19 cellular contexts compared by ENCODE assay signal in the genomic region with DNA sequence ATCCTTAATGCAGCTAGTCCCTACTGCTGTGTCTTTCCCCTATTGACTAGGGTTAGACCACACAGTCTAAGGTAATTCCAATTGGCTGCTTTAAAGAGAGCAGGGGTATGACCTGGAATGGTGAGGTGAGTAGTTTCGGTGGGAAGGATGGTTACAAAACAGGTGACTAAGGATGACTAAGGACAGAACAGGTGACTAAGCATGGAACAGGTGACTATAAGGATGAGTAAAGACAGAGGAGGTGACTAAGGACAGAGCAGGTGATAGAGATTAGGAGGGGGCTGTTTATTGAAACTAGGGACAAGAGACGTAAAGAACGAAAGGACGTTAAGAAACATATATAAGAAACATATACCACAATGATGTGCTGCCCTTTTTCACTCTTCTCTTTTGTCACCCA.
DNase-seq lines count a peak whose midpoint lies in the region; ATAC-seq and TF ChIP-seq lines count a peak whose summit lies in the region.
"Had no signal": no experiment of that assay in that cellular context is flagged by ENCODE, and none has a peak within 500 bp of the region (broad histone marks: within the 10 kb centered on the region; RNA-seq: fewer than 3 reads in every experiment).

No MANE protein-coding gene starts in this region.

- no peak for TF ChIP-seq EP300 in tibial nerve (IDR thresholded peaks at IDR 0.05)

- intact Hi-C loops in activated CD8-positive, alpha-beta T cell treated with anti-CD3 and anti-CD28 coated beads for 36 hours (cut with micrococcal nuclease), result no loop called here
- intact Hi-C loops in dendritic cell treated with granulocyte-macrophage colony-stimulating factor and Interleukin-4, amounts not matched to agents 40 ng/mL and 50 ng/mL, for 4 days (cut with micrococcal nuclease), result loop anchor here (2.0 to 5.0 kb wide), 3 partner anchors 257 to 639 kb away; no protein-coding TSS in a partner anchor

- H3K9me3 Mint-ChIP-seq in activated CD8-positive, alpha-beta T cell treated with anti-CD3 and anti-CD28 coated beads for 36 hours, result no peaks in the 10 kb centered on the region
- no peaks in the 10 kb centered on the region for H3K9me3 Mint-ChIP-seq in activated CD8-positive, alpha-beta T cell treated with anti-CD3 and anti-CD28 coated beads, Interleukin-2, amount 10 ng/mL, durations not matched to agents 7 days and 5 days (ENCODE audit: insufficient read depth)
- no peaks in the 10 kb centered on the region for H3K9me3 Mint-ChIP-seq in dendritic cell treated with granulocyte-macrophage colony-stimulating factor and Interleukin-4, amounts not matched to agents 40 ng/mL and 50 ng/mL, for 4 days
- H3K9me3 Mint-ChIP-seq in stimulated activated effector memory CD8-positive, alpha-beta T cell treated with anti-CD3 and anti-CD28 coated beads, Interleukin-12 subunit alpha, Interleukin-12 subunit beta, amount 100 ng/mL, for 72 hours, result no peaks in the 10 kb centered on the region
- H3K9me3 Mint-ChIP-seq: CD4-positive, CD25-positive, alpha-beta regulatory T cell; naive B cell had no signal

- H3K36me3 ChIP-seq in HAP-1 (replicated peaks), result no peaks in the 10 kb centered on the region
- H3K36me3 ChIP-seq in tibial nerve, result no peaks in the 10 kb centered on the region
- H3K36me3 ChIP-seq: gastroesophageal sphincter, SJCRH30, spleen, stomach, vagina had no signal

- peak; percentile 40 for ATAC-seq in activated CD8-positive, alpha-beta T cell treated with anti-CD3 and anti-CD28 coated beads for 36 hours
- ATAC-seq in activated CD8-positive, alpha-beta T cell treated with anti-CD3 and anti-CD28 coated beads, Interleukin-2, amount 10 ng/mL, durations not matched to agents 7 days and 5 days, result no peak
- ATAC-seq in stimulated activated effector memory CD8-positive, alpha-beta T cell treated with anti-CD3 and anti-CD28 coated beads, Interleukin-12 subunit alpha, Interleukin-12 subunit beta, amount 100 ng/mL, for 72 hours, result peak; percentile 84
- no peak for ATAC-seq in HG02642 (IDR thresholded peaks at IDR 0.05; ENCODE audit: poor library complexity, unreplicated experiment)

- H3K27ac ChIP-seq in tibial nerve, result no peak overlapping the region
- H3K27ac ChIP-seq: gastroesophageal sphincter, SJCRH30, vagina had no signal

- in situ Hi-C loops in HAP-1 (cut with MboI; ENCODE audit: low sequenced_read_pairs), result loop anchor here (5.0 to 25.0 kb wide), 4 partner anchors 229 to 654 kb away; partner anchors contain the start of gene THSD7A

- DNase-seq in activated CD8-positive, alpha-beta T cell treated with anti-CD3 and anti-CD28 coated beads for 36 hours, result no peak
- DNase-seq in activated CD8-positive, alpha-beta T cell treated with anti-CD3 and anti-CD28 coated beads, Interleukin-2, amount 10 ng/mL, durations not matched to agents 7 days and 5 days, result no peak
- DNase-seq in M059J (ENCODE audit: low read depth) (peak; percentile 50), HAP-1 (ENCODE audit: low spot score in 2 of 2) (no peak), tibial nerve (ENCODE audit: low spot score in 2 of 2) (no peak)
- DNase-seq in stimulated activated effector memory CD8-positive, alpha-beta T cell treated with anti-CD3 and anti-CD28 coated beads, Interleukin-12 subunit alpha, Interleukin-12 subunit beta, amount 100 ng/mL, for 72 hours (ENCODE audit: low spot score in 2 of 2), result no peak
- DNase-seq: ACHN; activated CD4-positive, alpha-beta T cell treated with anti-CD3 and anti-CD28 coated beads for 48 hours; amniotic stem cell; CD4-positive, CD25-positive, alpha-beta regulatory T cell; naive B cell; NCI-H2227 treated with DMSO at 0.1 percent for 48 hours; SJCRH30; spleen; stomach had no signal

- no peaks in the 10 kb centered on the region for H3K27me3 Mint-ChIP-seq in activated CD8-positive, alpha-beta T cell treated with anti-CD3 and anti-CD28 coated beads for 36 hours
- peaks cover 7% of the 10 kb centered on the region for H3K27me3 Mint-ChIP-seq in activated CD8-positive, alpha-beta T cell treated with anti-CD3 and anti-CD28 coated beads, Interleukin-2, amount 10 ng/mL, durations not matched to agents 7 days and 5 days (ENCODE audit: low read depth)
- H3K27me3 Mint-ChIP-seq in dendritic cell treated with granulocyte-macrophage colony-stimulating factor and Interleukin-4, amounts not matched to agents 40 ng/mL and 50 ng/mL, for 4 days, result no peaks in the 10 kb centered on the region
- H3K27me3 Mint-ChIP-seq: CD4-positive, CD25-positive, alpha-beta regulatory T cell; naive B cell had no signal

- POLR2A ChIA-PET in activated CD8-positive, alpha-beta T cell treated with anti-CD3 and anti-CD28 coated beads for 36 hours (lab: Charles Lee), result no interaction called here
- POLR2A ChIA-PET in activated CD8-positive, alpha-beta T cell treated with anti-CD3 and anti-CD28 coated beads, Interleukin-2, amount 10 ng/mL, durations not matched to agents 7 days and 5 days (lab: Charles Lee), result no interaction called here

- H3K4me1 ChIP-seq in HAP-1 (0 out of 2 replicates have a peak, but pooled peaks cover 5% of the 10 kb centered on the region), tibial nerve (no peaks in the 10 kb centered on the region)
- H3K4me1 ChIP-seq: gastroesophageal sphincter, SJCRH30, spleen, stomach, vagina had no signal

- H3K9me3 ChIP-seq in HAP-1 (no peaks in the 10 kb centered on the region), tibial nerve (no peaks in the 10 kb centered on the region)
- H3K9me3 ChIP-seq: gastroesophageal sphincter, SJCRH30, spleen, stomach, vagina had no signal

- H3K27me3 ChIP-seq in HAP-1 (ENCODE audit: low read depth), result no peaks in the 10 kb centered on the region
- H3K27me3 ChIP-seq in tibial nerve, result no peaks in the 10 kb centered on the region
- H3K27me3 ChIP-seq: gastroesophageal sphincter, SJCRH30, spleen, stomach, vagina had no signal

- 94 to 97% methylated on average over 4 of the region's 4 CpGs for WGBS in tibial nerve, 2 donors

- no peak for TF ChIP-seq CTCF in activated CD8-positive, alpha-beta T cell treated with anti-CD3 and anti-CD28 coated beads for 36 hours (IDR thresholded peaks at IDR 0.05)
- TF ChIP-seq CTCF in tibial nerve (IDR thresholded peaks at IDR 0.05), result no peak

- H3K27ac Mint-ChIP-seq in activated CD8-positive, alpha-beta T cell treated with anti-CD3 and anti-CD28 coated beads for 36 hours, result no peak overlapping the region
- H3K27ac Mint-ChIP-seq in activated CD8-positive, alpha-beta T cell treated with anti-CD3 and anti-CD28 coated beads, Interleukin-2, amount 10 ng/mL, durations not matched to agents 7 days and 5 days, result no peak overlapping the region
- H3K27ac Mint-ChIP-seq in dendritic cell treated with granulocyte-macrophage colony-stimulating factor and Interleukin-4, amounts not matched to agents 40 ng/mL and 50 ng/mL, for 4 days, result peak overlapping the region; percentile 51
- H3K27ac Mint-ChIP-seq in stimulated activated effector memory CD8-positive, alpha-beta T cell treated with anti-CD3 and anti-CD28 coated beads, Interleukin-12 subunit alpha, Interleukin-12 subunit beta, amount 100 ng/mL, for 72 hours, result peak overlapping the region; percentile 83
- H3K27ac Mint-ChIP-seq: CD4-positive, CD25-positive, alpha-beta regulatory T cell had no signal

- no peak overlapping the region for H3K4me3 Mint-ChIP-seq in activated CD8-positive, alpha-beta T cell treated with anti-CD3 and anti-CD28 coated beads for 36 hours
- H3K4me3 Mint-ChIP-seq in activated CD8-positive, alpha-beta T cell treated with anti-CD3 and anti-CD28 coated beads, Interleukin-2, amount 10 ng/mL, durations not matched to agents 7 days and 5 days, result no peak overlapping the region
- H3K4me3 Mint-ChIP-seq in dendritic cell treated with granulocyte-macrophage colony-stimulating factor and Interleukin-4, amounts not matched to agents 40 ng/mL and 50 ng/mL, for 4 days, result no peak overlapping the region
- no peak overlapping the region for H3K4me3 Mint-ChIP-seq in stimulated activated effector memory CD8-positive, alpha-beta T cell treated with anti-CD3 and anti-CD28 coated beads, Interleukin-12 subunit alpha, Interleukin-12 subunit beta, amount 100 ng/mL, for 72 hours
- H3K4me3 Mint-ChIP-seq: CD4-positive, CD25-positive, alpha-beta regulatory T cell; naive B cell had no signal

- CTCF ChIA-PET in activated CD8-positive, alpha-beta T cell treated with anti-CD3 and anti-CD28 coated beads for 36 hours (lab: Charles Lee), result interaction anchor here (5.6 kb wide), 1 partner anchor 257 kb away, joined by 23 read pairs; no protein-coding TSS in a partner anchor
- CTCF ChIA-PET in activated CD8-positive, alpha-beta T cell treated with anti-CD3 and anti-CD28 coated beads, Interleukin-2, amount 10 ng/mL, durations not matched to agents 7 days and 5 days (lab: Charles Lee), result interaction anchor here (0.8 kb wide), 1 partner anchor 225 kb away, joined by 3 read pairs; no protein-coding TSS in a partner anchor

- no peak overlapping the region for H3K4me3 ChIP-seq in HAP-1
- H3K4me3 ChIP-seq in tibial nerve, result no peak overlapping the region
- H3K4me3 ChIP-seq: gastroesophageal sphincter, SJCRH30, spleen, stomach, vagina had no signal

- no peaks in the 10 kb centered on the region for H3K36me3 Mint-ChIP-seq in activated CD8-positive, alpha-beta T cell treated with anti-CD3 and anti-CD28 coated beads for 36 hours (ENCODE audit: low read depth)
- no peaks in the 10 kb centered on the region for H3K36me3 Mint-ChIP-seq in activated CD8-positive, alpha-beta T cell treated with anti-CD3 and anti-CD28 coated beads, Interleukin-2, amount 10 ng/mL, durations not matched to agents 7 days and 5 days (ENCODE audit: low read depth)
- no peaks in the 10 kb centered on the region for H3K36me3 Mint-ChIP-seq in dendritic cell treated with granulocyte-macrophage colony-stimulating factor and Interleukin-4, amounts not matched to agents 40 ng/mL and 50 ng/mL, for 4 days (ENCODE audit: low read depth)
- no peaks in the 10 kb centered on the region for H3K36me3 Mint-ChIP-seq in stimulated activated effector memory CD8-positive, alpha-beta T cell treated with anti-CD3 and anti-CD28 coated beads, Interleukin-12 subunit alpha, Interleukin-12 subunit beta, amount 100 ng/mL, for 72 hours
- H3K36me3 Mint-ChIP-seq: CD4-positive, CD25-positive, alpha-beta regulatory T cell; naive B cell had no signal

- H3K4me1 Mint-ChIP-seq in activated CD8-positive, alpha-beta T cell treated with anti-CD3 and anti-CD28 coated beads for 36 hours (ENCODE audit: low read depth), result peaks cover 3% of the 10 kb centered on the region
- no peaks in the 10 kb centered on the region for H3K4me1 Mint-ChIP-seq in activated CD8-positive, alpha-beta T cell treated with anti-CD3 and anti-CD28 coated beads, Interleukin-2, amount 10 ng/mL, durations not matched to agents 7 days and 5 days (ENCODE audit: low read depth)
- peaks cover 20% of the 10 kb centered on the region for H3K4me1 Mint-ChIP-seq in dendritic cell treated with granulocyte-macrophage colony-stimulating factor and Interleukin-4, amounts not matched to agents 40 ng/mL and 50 ng/mL, for 4 days (ENCODE audit: low read depth)
- H3K4me1 Mint-ChIP-seq in stimulated activated effector memory CD8-positive, alpha-beta T cell treated with anti-CD3 and anti-CD28 coated beads, Interleukin-12 subunit alpha, Interleukin-12 subunit beta, amount 100 ng/mL, for 72 hours, result peaks cover 14% of the 10 kb centered on the region
- H3K4me1 Mint-ChIP-seq: CD4-positive, CD25-positive, alpha-beta regulatory T cell; naive B cell had no signal

- no peak for TF ChIP-seq POLR2A in tibial nerve (IDR thresholded peaks at IDR 0.05)

Comparison
In these comparisons a context has a peak if more than half of its experiments do, and no peak if none do; other contexts are left out.
1. ATAC-seq: peak in activated CD8-positive, alpha-beta T cell treated with anti-CD3 and anti-CD28 coated beads for 36 hours (single experiment) and stimulated activated effector memory CD8-positive, alpha-beta T cell treated with anti-CD3 and anti-CD28 coated beads, Interleukin-12 subunit alpha, Interleukin-12 subunit beta, amount 100 ng/mL, for 72 hours (single experiment); none in activated CD8-positive, alpha-beta T cell treated with anti-CD3 and anti-CD28 coated beads, Interleukin-2, amount 10 ng/mL, durations not matched to agents 7 days and 5 days (single experiment) and HG02642 (single experiment).
2. H3K27ac Mint-ChIP-seq: peak in dendritic cell treated with granulocyte-macrophage colony-stimulating factor and Interleukin-4, amounts not matched to agents 40 ng/mL and 50 ng/mL, for 4 days (single experiment) and stimulated activated effector memory CD8-positive, alpha-beta T cell treated with anti-CD3 and anti-CD28 coated beads, Interleukin-12 subunit alpha, Interleukin-12 subunit beta, amount 100 ng/mL, for 72 hours (single experiment); none in activated CD8-positive, alpha-beta T cell treated with anti-CD3 and anti-CD28 coated beads for 36 hours (single experiment) and activated CD8-positive, alpha-beta T cell treated with anti-CD3 and anti-CD28 coated beads, Interleukin-2, amount 10 ng/mL, durations not matched to agents 7 days and 5 days (single experiment).